8 cellular contexts compared by ENCODE assay signal in the genomic region with DNA sequence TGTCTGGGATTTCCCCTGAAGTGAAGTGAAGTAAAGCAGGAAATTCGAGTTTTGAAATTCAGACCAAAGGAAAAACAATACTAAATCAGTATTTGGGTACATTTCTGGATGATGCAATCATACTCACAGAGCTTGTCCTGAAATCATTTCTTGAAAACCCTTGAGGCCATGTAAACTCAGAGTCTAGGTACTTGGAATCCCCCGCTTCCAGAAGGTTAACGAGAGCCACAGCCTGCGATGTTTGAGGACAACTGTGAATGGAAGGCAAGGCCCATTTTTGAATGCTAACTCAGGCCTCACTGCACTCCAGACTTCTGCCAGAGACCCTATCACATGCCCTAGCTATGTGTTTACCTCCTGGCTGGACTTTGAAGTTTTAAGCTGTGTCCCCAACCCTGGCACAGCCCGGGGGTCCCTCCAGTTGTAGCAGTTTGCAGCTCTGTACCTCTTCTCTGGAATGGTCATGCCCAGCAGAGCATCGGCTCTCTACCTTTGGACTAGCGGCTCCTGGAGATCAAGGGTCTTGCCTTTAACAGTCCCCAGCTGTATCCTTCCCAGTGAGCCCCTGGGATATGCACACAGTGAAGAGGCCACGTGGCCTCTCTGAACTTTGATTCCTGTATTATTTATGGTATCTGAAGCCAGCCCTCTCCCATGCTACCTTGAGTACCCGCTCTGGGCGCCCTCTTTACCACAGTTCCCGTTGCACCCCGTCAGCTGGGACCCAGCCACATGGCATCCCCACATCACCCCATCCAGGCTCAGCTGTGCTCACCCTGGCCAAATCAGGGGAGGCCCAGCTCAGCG. TPM values are rescaled to one million over a fixed set of nuclear protein-coding genes. Genes with fewer than 3 reads are reported as not detected.
DNase-seq lines count a peak whose midpoint lies in the region; ATAC-seq, FAIRE-seq and TF ChIP-seq lines count a peak whose summit lies in the region.

No MANE protein-coding gene starts in this region.

- H3K4me3 ChIP-seq in SK-N-SH (ENCODE audit: low read depth in 2 of 2, low read length in 1 of 2) = no peak overlapping the region
- H3K4me3 ChIP-seq in fibroblast of pulmonary artery (replicated peaks; ENCODE audit: low read depth, low read length) = no peak overlapping the region
- no peak overlapping the region for H3K4me3 ChIP-seq in prostate gland

- no peaks in the 10 kb centered on the region for H3K9me2 ChIP-seq in SK-N-SH

- H3K9me3 ChIP-seq in SK-N-SH (no peaks in the 10 kb centered on the region), prostate gland (no peaks in the 10 kb centered on the region)

- POLR2A ChIA-PET in SK-N-SH (lab: Yijun Ruan, JAX) = no interaction called here

- peak overlapping the region; percentile 40; the same call in 1 of the 2 replicates for H3K9ac ChIP-seq in SK-N-SH

- H3F3A ChIP-seq in SK-N-SH (replicated peaks; ENCODE audit: insufficient read depth) = peaks cover 37% of the 10 kb centered on the region

- H4K20me1 ChIP-seq in SK-N-SH (ENCODE audit: insufficient read depth) = no peaks in the 10 kb centered on the region

- no peak for FAIRE-seq in RCC 7860 (lab: Jason Lieb, UNC)

- peak overlapping the region; percentile 66; the same call in 1 of the 2 replicates for H2AFZ ChIP-seq in SK-N-SH (ENCODE audit: low read depth)

- 76% methylated on average over 8 of the region's 13 CpGs for WGBS in SK-N-SH (ENCODE audit: low lambda C conversion rate)
- WGBS in prostate gland = 29% methylated on average over 12 of the region's 13 CpGs

- no peaks in the 10 kb centered on the region for H3K27me3 ChIP-seq in SK-N-SH (ENCODE audit: insufficient read depth)
- H3K27me3 ChIP-seq in prostate gland (replicated peaks; ENCODE audit: insufficient read depth) = no peaks in the 10 kb centered on the region

- TF ChIP-seq RAD21 in SK-N-SH (IDR thresholded peaks at IDR 0.05; ENCODE audit: low read length) = no peak

- ATAC-seq in GM21786 (IDR thresholded peaks at IDR 0.05; ENCODE audit: unreplicated experiment) (no peak), GM19035 (IDR thresholded peaks at IDR 0.05; ENCODE audit: unreplicated experiment) (no peak), GM19455 (IDR thresholded peaks at IDR 0.05; ENCODE audit: unreplicated experiment) (no peak)

- CTCF ChIA-PET in SK-N-SH (lab: Yijun Ruan, JAX) = interaction anchor here (1.0 to 6.9 kb wide), 5 partner anchors 24 to 136 kb away, joined by 3 to 46 read pairs (median 9); no protein-coding TSS in a partner anchor

- H3K4me2 ChIP-seq in SK-N-SH = peak overlapping the region; percentile 47

- no peak for TF ChIP-seq EP300 in SK-N-SH (IDR thresholded peaks at IDR 0.05; ENCODE audit: borderline replicate concordance in 1 of 2, low read depth in 1 of 2, low read length in 1 of 2)

- peaks cover 34 to 50% of the 10 kb centered on the region in 2 experiments for H3K4me1 ChIP-seq in SK-N-SH (ENCODE audit: control insufficient read depth in 1 of 2, insufficient read depth in 2 of 2, low read depth in 1 of 2, low read length in 1 of 2)
- peaks cover 33% of the 10 kb centered on the region for H3K4me1 ChIP-seq in prostate gland (replicated peaks)

- peak; percentile 23 for DNase-seq in G401 (ENCODE audit: low spot score)
- no peak for DNase-seq in SK-N-SH
- DNase-seq in fibroblast of pulmonary artery (ENCODE audit: low read depth) = peak; percentile 98
- DNase-seq in prostate gland (ENCODE audit: low spot score) = peak; percentile 69
- DNase-seq in RCC 7860 (ENCODE audit: low spot score) = no peak

- peaks cover 10% of the 10 kb centered on the region; the same call in 1 of the 2 replicates for H3K79me2 ChIP-seq in SK-N-SH (ENCODE audit: insufficient read depth)

- TF ChIP-seq CTCF in SK-N-SH (IDR thresholded peaks at IDR 0.05) = no peak
- no peak for TF ChIP-seq CTCF in fibroblast of pulmonary artery (IDR thresholded peaks at IDR 0.05; ENCODE audit: low read length, missing control alignments)
- TF ChIP-seq CTCF in prostate gland (IDR thresholded peaks at IDR 0.05) = no peak

- intact Hi-C loops in prostate gland (cut with DNase I) = loop anchor here (5.0 kb wide), 1 partner anchor 156 kb away; a partner anchor contains a TSS

- H3K27ac ChIP-seq in SK-N-SH (ENCODE audit: low read depth in 2 of 2, low read length in 1 of 2) (peak overlapping the region; percentile 93 to 97), prostate gland (peak overlapping the region; percentile 96)

- TF ChIP-seq POLR2A in prostate gland (IDR thresholded peaks at IDR 0.05) = no peak

- in situ Hi-C loops in G401 (cut with HindIII; ENCODE audit: low sequenced_read_pairs) = no loop called here

- H3K36me3 ChIP-seq in SK-N-SH (replicated peaks in 1 of 2; ENCODE audit: control insufficient read depth in 1 of 2, insufficient read depth in 2 of 2, low read length in 1 of 2) (no peaks in the 10 kb centered on the region), prostate gland (no peaks in the 10 kb centered on the region)

TF ChIP-seq in SK-N-SH, 30 proteins besides CTCF, POLR2A, EP300 and RAD21:
- TF ChIP-seq FOXJ3 (CRISPR knock-in tag; IDR thresholded peaks at IDR 0.05) = no peak
- TF ChIP-seq FOSL2 (IDR thresholded peaks at IDR 0.05; ENCODE audit: borderline replicate concordance, low read depth) = no peak
- TF ChIP-seq RCOR1 (IDR thresholded peaks at IDR 0.05; ENCODE audit: low read length) = no peak
- no peak for TF ChIP-seq EZH2phosphoT487 (IDR thresholded peaks at IDR 0.05; ENCODE audit: borderline replicate concordance, low read depth)
- TF ChIP-seq, protein P1, sequence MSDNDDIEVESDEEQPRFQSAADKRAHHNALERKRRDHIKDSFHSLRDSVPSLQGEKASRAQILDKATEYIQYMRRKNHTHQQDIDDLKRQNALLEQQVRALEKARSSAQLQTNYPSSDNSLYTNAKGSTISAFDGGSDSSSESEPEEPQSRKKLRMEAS (IDR thresholded peaks at IDR 0.05; ENCODE audit: low read depth) = no peak
- TF ChIP-seq, protein P2, sequence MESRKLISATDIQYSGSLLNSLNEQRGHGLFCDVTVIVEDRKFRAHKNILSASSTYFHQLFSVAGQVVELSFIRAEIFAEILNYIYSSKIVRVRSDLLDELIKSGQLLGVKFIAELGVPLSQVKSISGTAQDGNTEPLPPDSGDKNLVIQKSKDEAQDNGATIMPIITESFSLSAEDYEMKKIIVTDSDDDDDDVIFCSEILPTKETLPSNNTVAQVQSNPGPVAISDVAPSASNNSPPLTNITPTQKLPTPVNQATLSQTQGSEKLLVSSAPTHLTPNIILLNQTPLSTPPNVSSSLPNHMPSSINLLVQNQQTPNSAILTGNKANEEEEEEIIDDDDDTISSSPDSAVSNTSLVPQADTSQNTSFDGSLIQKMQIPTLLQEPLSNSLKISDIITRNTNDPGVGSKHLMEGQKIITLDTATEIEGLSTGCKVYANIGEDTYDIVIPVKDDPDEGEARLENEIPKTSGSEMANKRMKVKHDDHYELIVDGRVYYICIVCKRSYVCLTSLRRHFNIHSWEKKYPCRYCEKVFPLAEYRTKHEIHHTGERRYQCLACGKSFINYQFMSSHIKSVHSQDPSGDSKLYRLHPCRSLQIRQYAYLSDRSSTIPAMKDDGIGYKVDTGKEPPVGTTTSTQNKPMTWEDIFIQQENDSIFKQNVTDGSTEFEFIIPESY (IDR thresholded peaks at IDR 0.05; ENCODE audit: borderline replicate concordance, low read depth) = no peak
- no peak for TF ChIP-seq JUND (IDR thresholded peaks at IDR 0.05)
- no peak for TF ChIP-seq MEF2A (IDR thresholded peaks at IDR 0.05; ENCODE audit: borderline replicate concordance, low read depth)
- no peak for TF ChIP-seq GATA2 (CRISPR knock-in tag; IDR thresholded peaks at IDR 0.05)
TF ChIP-seq in SK-N-SH: peak in this region for 0.

RNA-seq across cellular contexts. Expression of a gene that starts 5.6 kb away (rescaled TPM):
- 588 and 699 TPM in 2 replicates for total RNA-seq in G401 (2014; rRNA removed; shearing (Covaris generic))
- 879 and 1,229 TPM in 2 replicates for polyA plus RNA-seq in SK-N-SH (2012; rRNA removed)
- 2,322 and 2,767 TPM in 2 replicates for polyA plus RNA-seq in SK-N-SH (2012; cell fraction: cytosol; rRNA removed)
- 269 and 354 TPM in 2 replicates for polyA plus RNA-seq in SK-N-SH (2012; cell fraction: nucleus; rRNA removed)
- total RNA-seq in prostate gland = 1,000 to 10,000 TPM; 1,344 to 1,560 TPM

RNA-seq across cellular contexts. Expression of a gene that starts 22.8 kb away (rescaled TPM):
- total RNA-seq in G401 (2014; rRNA removed; shearing (Covaris generic)) = 0.10 and 0.18 TPM in 2 replicates
- polyA plus RNA-seq in SK-N-SH (2012; rRNA removed) = 0.30 and 0.47 TPM in 2 replicates
- polyA plus RNA-seq in SK-N-SH (2012; cell fraction: cytosol; rRNA removed) = 0.12 and 0.13 TPM in 2 replicates
- 2.0 and 2.8 TPM in 2 replicates for polyA plus RNA-seq in SK-N-SH (2012; cell fraction: nucleus; rRNA removed)
- 10 to 100 TPM in 1 of 2 donors, 1 to 10 TPM in 1; 1.5 to 18.0 TPM for total RNA-seq in prostate gland

RNA-seq across cellular contexts. Expression of a gene that starts 55.6 kb away (rescaled TPM):
- total RNA-seq in G401 (2014; rRNA removed; shearing (Covaris generic)) = 12.4 and 19.0 TPM in 2 replicates
- polyA plus RNA-seq in SK-N-SH (2012; rRNA removed) = 9.8 and 10.2 TPM in 2 replicates
- 4.8 and 7.2 TPM in 2 replicates for polyA plus RNA-seq in SK-N-SH (2012; cell fraction: cytosol; rRNA removed)
- 14.6 and 16.0 TPM in 2 replicates for polyA plus RNA-seq in SK-N-SH (2012; cell fraction: nucleus; rRNA removed)
- total RNA-seq in prostate gland = 10 to 100 TPM in 1 of 2 donors, 1 to 10 TPM in 1; 3.5 to 53.0 TPM

Comparison
In these comparisons a context has a peak if more than half of its experiments do, and no peak if none do; other contexts are left out.
1. DNase-seq: peak in G401 (single experiment), fibroblast of pulmonary artery (single experiment) and prostate gland (single experiment); none in SK-N-SH (single experiment) and RCC 7860 (single experiment).